Comparison of ENCODE assay signal across 29 cellular contexts in the genomic region with DNA sequence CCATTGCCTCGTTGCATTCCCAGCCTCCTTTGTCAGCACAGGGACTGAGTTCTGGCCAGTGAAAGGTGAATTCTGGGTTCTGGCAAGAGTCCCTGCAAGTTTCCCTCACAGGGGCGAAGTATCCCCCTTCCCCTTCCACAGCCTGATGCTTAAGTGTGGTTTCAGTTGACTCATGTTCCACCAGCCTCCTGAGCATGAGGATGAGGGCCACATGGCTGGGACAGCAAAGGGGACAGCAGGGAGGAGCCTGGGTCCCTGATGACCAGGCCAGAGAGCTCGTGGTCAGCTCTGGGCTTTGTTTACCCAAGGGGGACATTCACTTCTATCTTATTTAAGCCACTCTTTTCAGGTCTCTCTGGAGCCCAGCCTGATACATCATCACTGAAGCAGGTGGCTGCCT. TPM values are rescaled to one million over a fixed set of nuclear protein-coding genes. Genes with fewer than 3 reads are reported as not detected.
"Had no signal": no experiment of that assay in that cellular context is flagged by ENCODE, and none has a peak within 500 bp of the region (broad histone marks: within the 10 kb centered on the region; RNA-seq: fewer than 3 reads in every experiment).

No MANE protein-coding gene starts in this region.

- H3K4me1 Mint-ChIP-seq: immature natural killer cell; memory B cell; stimulated activated memory B cell treated with anti-CD40 and anti-IgM and Interleukin-4, amounts not matched to agents 10 μg/mL and 1 μg/mL and 100 μg/mL, for 72 hours had no signal

- H3K9me3 Mint-ChIP-seq: immature natural killer cell; memory B cell; natural killer cell treated with Interleukin-12 subunit alpha and Interleukin-12 subunit beta and Interleukin-15 and Interleukin-18, amount 100 ng/mL, for 72 hours; neural progenitor cell; stimulated activated memory B cell treated with anti-CD40 and anti-IgM and Interleukin-4, amounts not matched to agents 10 μg/mL and 1 μg/mL and 100 μg/mL, for 72 hours; stimulated activated naive CD8-positive, alpha-beta T cell treated with anti-CD3 and anti-CD28 coated beads, Interleukin-15, Interleukin-2, amounts not matched to agents 100 ng/mL and 50 ng/mL, for 24 hours had no signal

- H3K36me3 ChIP-seq: gastrocnemius medialis, left ventricle myocardium inferior, lower lobe of right lung, neural progenitor cell, pancreas, right lobe of liver, spleen, tibial artery, upper lobe of left lung had no signal

- FAIRE-seq: colon, endometrium, keratinocyte, pancreas had no signal

- ATAC-seq: esophagus mucosa; gastrocnemius medialis; left cardiac atrium; lower lobe of right lung; natural killer cell treated with Interleukin-12 subunit alpha and Interleukin-12 subunit beta and Interleukin-15 and Interleukin-18, amount 100 ng/mL, for 72 hours; pancreas; right lobe of liver; stimulated activated memory B cell treated with anti-CD40 and anti-IgM and Interleukin-4, amounts not matched to agents 10 μg/mL and 1 μg/mL and 100 μg/mL, for 72 hours had no signal

- DNase-seq: cerebellar nuclear complex; dermis blood vessel endothelial cell; effector CD4-positive, alpha-beta T cell; gastrocnemius medialis; immature natural killer cell; left cardiac atrium; left ventricle myocardium inferior; lower lobe of right lung; midbrain; nucleus accumbens; pancreas; spleen; stimulated activated CD4-positive, alpha-beta T cell treated with anti-CD3 and anti-CD28 coated beads, Interleukin-15, amount 100 ng/mL, for 24 hours; stimulated activated CD4-positive, alpha-beta T cell treated with anti-CD3 and anti-CD28 coated beads, Interleukin-1b, Interleukin-23, amount 100 ng/mL, for 48 hours; stimulated activated CD4-positive, alpha-beta T cell treated with anti-CD3 and anti-CD28 coated beads, Interleukin-4, amount 100 ng/mL, for 24 hours; tibial artery had no signal

- H3K4me2 ChIP-seq: neural progenitor cell had no signal

- H3K36me3 Mint-ChIP-seq: immature natural killer cell; memory B cell; natural killer cell treated with Interleukin-12 subunit alpha and Interleukin-12 subunit beta and Interleukin-15 and Interleukin-18, amount 100 ng/mL, for 72 hours; neural progenitor cell; stimulated activated memory B cell treated with anti-CD40 and anti-IgM and Interleukin-4, amounts not matched to agents 10 μg/mL and 1 μg/mL and 100 μg/mL, for 72 hours had no signal

- H3K4me3 ChIP-seq: gastrocnemius medialis, left ventricle myocardium inferior, lower lobe of right lung, neural progenitor cell, pancreas, right lobe of liver, spleen, tibial artery, upper lobe of left lung had no signal

- H3K27ac Mint-ChIP-seq: immature natural killer cell; memory B cell; natural killer cell treated with Interleukin-12 subunit alpha and Interleukin-12 subunit beta and Interleukin-15 and Interleukin-18, amount 100 ng/mL, for 72 hours; neural progenitor cell; progenitor cell of endocrine pancreas; stimulated activated memory B cell treated with anti-CD40 and anti-IgM and Interleukin-4, amounts not matched to agents 10 μg/mL and 1 μg/mL and 100 μg/mL, for 72 hours; stimulated activated naive CD8-positive, alpha-beta T cell treated with anti-CD3 and anti-CD28 coated beads, Interleukin-15, Interleukin-2, amounts not matched to agents 100 ng/mL and 50 ng/mL, for 24 hours had no signal

- H3K9ac ChIP-seq: neural progenitor cell had no signal

- H3K4me1 ChIP-seq: gastrocnemius medialis, left ventricle myocardium inferior, lower lobe of right lung, pancreas, right lobe of liver, spleen, tibial artery, upper lobe of left lung had no signal

- H3K9me3 ChIP-seq: gastrocnemius medialis, left ventricle myocardium inferior, lower lobe of right lung, pancreas, right lobe of liver, spleen, tibial artery, upper lobe of left lung had no signal

- H3K27me3 Mint-ChIP-seq: stimulated activated naive CD8-positive, alpha-beta T cell treated with anti-CD3 and anti-CD28 coated beads, Interleukin-15, Interleukin-2, amounts not matched to agents 100 ng/mL and 50 ng/mL, for 24 hours had no signal

- H3K27ac ChIP-seq: gastrocnemius medialis, left ventricle myocardium inferior, lower lobe of right lung, neural progenitor cell, pancreas, right lobe of liver, spleen, tibial artery, upper lobe of left lung had no signal

- H3K27me3 ChIP-seq: gastrocnemius medialis, neural progenitor cell, pancreas, right lobe of liver, upper lobe of left lung had no signal

- H3K4me3 Mint-ChIP-seq: immature natural killer cell; memory B cell; natural killer cell treated with Interleukin-12 subunit alpha and Interleukin-12 subunit beta and Interleukin-15 and Interleukin-18, amount 100 ng/mL, for 72 hours; neural progenitor cell; stimulated activated memory B cell treated with anti-CD40 and anti-IgM and Interleukin-4, amounts not matched to agents 10 μg/mL and 1 μg/mL and 100 μg/mL, for 72 hours; stimulated activated naive CD8-positive, alpha-beta T cell treated with anti-CD3 and anti-CD28 coated beads, Interleukin-15, Interleukin-2, amounts not matched to agents 100 ng/mL and 50 ng/mL, for 24 hours had no signal

- H2AFZ ChIP-seq: neural progenitor cell had no signal

RNA-seq across cellular contexts. Expression of gene CACNA2D4, which starts 36.5 kb away (rescaled TPM):
- total RNA-seq: temporal lobe had no signal
